In the genomic region with DNA sequence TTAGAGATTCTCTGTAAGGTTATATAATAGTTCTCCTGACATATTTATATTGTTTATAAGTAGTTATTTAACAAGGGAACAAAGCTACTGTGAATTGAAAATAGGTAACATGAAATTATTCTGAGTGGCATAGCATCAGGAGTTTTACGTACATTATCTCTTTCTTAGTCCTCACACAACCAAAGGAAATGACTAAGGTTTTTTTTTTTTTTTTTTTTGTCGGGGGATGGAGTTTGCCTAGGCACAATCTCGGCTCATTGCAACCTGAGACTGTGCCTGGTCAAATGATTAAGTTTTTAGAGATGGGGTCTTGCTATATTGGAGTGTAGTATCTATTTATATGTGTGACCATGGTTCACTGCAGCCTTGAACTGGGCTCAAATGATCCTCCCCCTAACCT, we compare ENCODE assay signal across 19 cellular contexts. TPM values are rescaled to one million over a fixed set of nuclear protein-coding genes. Genes with fewer than 3 reads are reported as not detected.
DNase-seq lines count a peak whose midpoint lies in the region; ATAC-seq, FAIRE-seq and TF ChIP-seq lines count a peak whose summit lies in the region.
"Had no signal": no experiment of that assay in that cellular context is flagged by ENCODE, and none has a peak within 500 bp of the region (broad histone marks: within the 10 kb centered on the region; RNA-seq: fewer than 3 reads in every experiment).

No MANE protein-coding gene starts in this region.

- DNase-seq in DND-41 (no peak), keratinocyte (ENCODE audit: low read depth, low spot score) (no peak), cortex of kidney (lab: John Stamatoyannopoulos, UW) (no peak), heart right ventricle (no peak)
- no peak for DNase-seq in activated CD8-positive, alpha-beta T cell treated with anti-CD3 and anti-CD28 coated beads, Interleukin-2, amount 10 ng/mL, durations not matched to agents 7 days and 5 days
- DNase-seq in activated effector memory CD4-positive, alpha-beta T cell treated with Interleukin-2 at 50 U/mL for 16 hours, result no peak
- DNase-seq in activated CD4-positive, alpha-beta T cell treated with anti-CD3 and anti-CD28 coated beads for 48 hours, result no peak
- DNase-seq: C1 segment of cervical spinal cord; caudate nucleus; DMS79; gastrocnemius medialis; mesenchymal stem cell; NCI-H2081; NCI-H524 treated with DMSO at 0.1 percent for 48 hours; right lobe of liver; stimulated activated CD4-positive, alpha-beta T cell treated with anti-CD3 and anti-CD28 coated beads, Interleukin-1b, Interleukin-23, amount 100 ng/mL, for 48 hours; thyroid gland had no signal

- no peak overlapping the region for H2AFZ ChIP-seq in DND-41 (ENCODE audit: low read depth, low read length)
- no peak overlapping the region for H2AFZ ChIP-seq in keratinocyte (ENCODE audit: control insufficient read depth, low read length)

- ATAC-seq in DND-41 (ENCODE audit: insufficient read depth, low read depth) (peak; percentile 24; the same call in 1 of the 3 replicates), heart right ventricle (no peak)
- peak; percentile 39 for ATAC-seq in activated CD8-positive, alpha-beta T cell treated with anti-CD3 and anti-CD28 coated beads, Interleukin-2, amount 10 ng/mL, durations not matched to agents 7 days and 5 days
- ATAC-seq: gastrocnemius medialis, right lobe of liver had no signal

- no peak overlapping the region for H3K4me2 ChIP-seq in DND-41 (ENCODE audit: insufficient read depth, low read length)
- H3K4me2 ChIP-seq in keratinocyte (ENCODE audit: control insufficient read depth, extremely low read depth, insufficient read depth, low read depth, low read length), result no peak overlapping the region

- no peak overlapping the region for H3K9ac ChIP-seq in DND-41 (ENCODE audit: low read depth, low read length)
- H3K9ac ChIP-seq in keratinocyte (ENCODE audit: control insufficient read depth, extremely low read depth, insufficient read depth, low read length), result no peak overlapping the region

- H3K4me1 ChIP-seq in DND-41 (ENCODE audit: insufficient read depth, low read length) (peaks cover 4% of the 10 kb centered on the region; the same call in 1 of the 2 replicates), HEK293 (ENCODE audit: control insufficient read depth, insufficient read depth, low read length) (no peaks in the 10 kb centered on the region), keratinocyte (ENCODE audit: control insufficient read depth, extremely low read depth, insufficient read depth, low read length) (peaks cover 6% of the 10 kb centered on the region), heart right ventricle (peaks cover 0 to 3% (median 0%) of the 10 kb centered on the region in 9 donors)
- H3K4me1 ChIP-seq: right lobe of liver, SJSA1, thyroid gland had no signal

- no peak for FAIRE-seq in keratinocyte (lab: Jason Lieb, UNC)

- H3K27ac ChIP-seq in DND-41 (ENCODE audit: low read length) (no peak overlapping the region), HEK293 (ENCODE audit: extremely low read depth, low read depth, low read length) (no peak overlapping the region), keratinocyte (ENCODE audit: control insufficient read depth, insufficient read depth, low read length) (peak overlapping the region; percentile 19), heart right ventricle (no peak overlapping the region)
- H3K27ac ChIP-seq: gastrocnemius medialis, right lobe of liver, SJSA1, thyroid gland had no signal

- no peaks in the 10 kb centered on the region for H3K9me1 ChIP-seq in keratinocyte (ENCODE audit: control insufficient read depth, extremely low read depth, insufficient read depth, low read length)

- 67 to 71% methylated on average over 3 of the region's 3 CpGs for WGBS in heart right ventricle, 2 donors

- peaks cover 62% of the 10 kb centered on the region for H3K79me2 ChIP-seq in DND-41 (ENCODE audit: insufficient read depth, low read length)
- H3K79me2 ChIP-seq in keratinocyte (ENCODE audit: control insufficient read depth, insufficient read depth, low read length), result peaks cover 2% of the 10 kb centered on the region

- intact Hi-C loops in heart right ventricle (cut with DNase I), result no loop called here

- no peaks in the 10 kb centered on the region for H3K27me3 ChIP-seq in DND-41 (ENCODE audit: insufficient read depth, low read length, poor library complexity)
- H3K27me3 ChIP-seq in keratinocyte (ENCODE audit: control insufficient read depth, extremely low read depth, insufficient read depth, low read length), result no peaks in the 10 kb centered on the region
- H3K27me3 ChIP-seq in heart right ventricle, result no peaks in the 10 kb centered on the region
- H3K27me3 ChIP-seq: gastrocnemius medialis, right lobe of liver, SJSA1, thyroid gland had no signal

- no peaks in the 10 kb centered on the region for H3K9me3 ChIP-seq in DND-41 (ENCODE audit: insufficient read depth, low read length, severe bottlenecking)
- H3K9me3 ChIP-seq in HEK293 (ENCODE audit: control insufficient read depth, insufficient read depth, low read depth, low read length), result no peaks in the 10 kb centered on the region
- no peaks in the 10 kb centered on the region for H3K9me3 ChIP-seq in keratinocyte (ENCODE audit: control insufficient read depth, low read depth, low read length)
- H3K9me3 ChIP-seq in heart right ventricle, result no peaks in the 10 kb centered on the region
- H3K9me3 ChIP-seq: gastrocnemius medialis, right lobe of liver, SJSA1, thyroid gland had no signal

- H3K4me1 Mint-ChIP-seq in activated CD8-positive, alpha-beta T cell treated with anti-CD3 and anti-CD28 coated beads, Interleukin-2, amount 10 ng/mL, durations not matched to agents 7 days and 5 days (ENCODE audit: low read depth), result peaks cover 12% of the 10 kb centered on the region

- dilution Hi-C loops in keratinocyte (cut with MboI; ENCODE audit: extremely low pct_ligation_motif_present, low sequenced_read_pairs), result no loop called here

- H3K4me3 Mint-ChIP-seq in activated CD8-positive, alpha-beta T cell treated with anti-CD3 and anti-CD28 coated beads, Interleukin-2, amount 10 ng/mL, durations not matched to agents 7 days and 5 days, result no peak overlapping the region

- no peak overlapping the region for H3K4me3 ChIP-seq in DND-41 (ENCODE audit: low read depth in 1 of 2, low read length in 2 of 2)
- no peak overlapping the region for H3K4me3 ChIP-seq in HEK293 (ENCODE audit: low read depth, low read length)
- H3K4me3 ChIP-seq in keratinocyte (ENCODE audit: control insufficient read depth in 2 of 3, extremely low read depth in 1 of 3, insufficient read depth in 2 of 3, low read depth in 1 of 3, low read length in 3 of 3), result no peak overlapping the region
- no peak overlapping the region for H3K4me3 ChIP-seq in heart right ventricle
- H3K4me3 ChIP-seq: gastrocnemius medialis, right lobe of liver, SJSA1, thyroid gland had no signal

- H3K9me3 Mint-ChIP-seq in activated CD8-positive, alpha-beta T cell treated with anti-CD3 and anti-CD28 coated beads, Interleukin-2, amount 10 ng/mL, durations not matched to agents 7 days and 5 days (ENCODE audit: insufficient read depth), result no peaks in the 10 kb centered on the region

- TF ChIP-seq CTCF in DND-41 (IDR thresholded peaks at IDR 0.05; ENCODE audit: borderline replicate concordance, extremely low read depth, low read length, poor library complexity, severe bottlenecking) (no peak), HEK293 (tag by site-specific recombination; IDR thresholded peaks at IDR 0.05) (no peak), keratinocyte (optimal IDR thresholded peaks at IDR 0.05 in 1 of 3, IDR thresholded peaks at IDR 0.05 in 1 of 3, conservative IDR thresholded peaks at IDR 0.05 in 1 of 3; ENCODE audit: extremely low read depth in 1 of 3, insufficient read depth in 2 of 3, low read length in 3 of 3) (no peak), heart right ventricle (IDR thresholded peaks at IDR 0.05) (no peak)

- CTCF ChIA-PET in HEK293 (lab: Yijun Ruan, JAX), result interaction anchor here (0.6 kb wide), 1 partner anchor 123 kb away, joined by 3 read pairs; no protein-coding TSS in a partner anchor
- CTCF ChIA-PET in activated CD8-positive, alpha-beta T cell treated with anti-CD3 and anti-CD28 coated beads, Interleukin-2, amount 10 ng/mL, durations not matched to agents 7 days and 5 days (lab: Charles Lee), result no interaction called here

- POLR2A ChIA-PET in HEK293 (lab: Yijun Ruan, JAX), result no interaction called here
- POLR2A ChIA-PET in activated CD8-positive, alpha-beta T cell treated with anti-CD3 and anti-CD28 coated beads, Interleukin-2, amount 10 ng/mL, durations not matched to agents 7 days and 5 days (lab: Charles Lee), result no interaction called here

- H3K27ac Mint-ChIP-seq in activated CD8-positive, alpha-beta T cell treated with anti-CD3 and anti-CD28 coated beads, Interleukin-2, amount 10 ng/mL, durations not matched to agents 7 days and 5 days, result peak overlapping the region; percentile 61

- H3K36me3 ChIP-seq in DND-41 (ENCODE audit: insufficient read depth, low read length) (peaks cover 85% of the 10 kb centered on the region), HEK293 (ENCODE audit: control insufficient read depth in 2 of 2, insufficient read depth in 1 of 2, low read length in 2 of 2) (peaks cover 28 to 63% of the 10 kb centered on the region in 2 experiments), keratinocyte (ENCODE audit: control insufficient read depth in 2 of 2, extremely low read depth in 1 of 2, insufficient read depth in 2 of 2, low read length in 2 of 2) (peaks cover 3 to 12% of the 10 kb centered on the region in 2 experiments), heart right ventricle (peaks cover 0 to 100% (median 45%) of the 10 kb centered on the region in 9 donors)

- H3K36me3 Mint-ChIP-seq in activated CD8-positive, alpha-beta T cell treated with anti-CD3 and anti-CD28 coated beads, Interleukin-2, amount 10 ng/mL, durations not matched to agents 7 days and 5 days (ENCODE audit: low read depth), result peaks cover 46% of the 10 kb centered on the region

- H4K20me1 ChIP-seq in DND-41 (ENCODE audit: insufficient read depth, low read length), result peaks cover 4% of the 10 kb centered on the region; the same call in 1 of the 2 replicates
- H4K20me1 ChIP-seq in keratinocyte (ENCODE audit: control insufficient read depth, extremely low read depth, insufficient read depth, low read length), result no peaks in the 10 kb centered on the region

- no peaks in the 10 kb centered on the region for H3K27me3 Mint-ChIP-seq in activated CD8-positive, alpha-beta T cell treated with anti-CD3 and anti-CD28 coated beads, Interleukin-2, amount 10 ng/mL, durations not matched to agents 7 days and 5 days (ENCODE audit: low read depth)

RNA-seq across cellular contexts. Expression of a gene that starts 24.9 kb away (rescaled TPM):
- total RNA-seq in activated CD8-positive, alpha-beta T cell treated with anti-CD3 and anti-CD28 coated beads, Interleukin-2, amount 10 ng/mL, durations not matched to agents 7 days and 5 days, result 10 to 100 TPM; 46.6 to 49.4 TPM
- polyA plus RNA-seq in keratinocyte (34.5 to 55.4 TPM (median 35.2 TPM) in 3 replicates), heart right ventricle (10 to 100 TPM in 1 of 2 donors, 1 to 10 TPM in 1; 8.4 to 27.3 TPM)
- 143 TPM for polyA plus RNA-seq in keratinocyte (2011; ENCODE audit: low read depth)
- polyA plus RNA-seq in keratinocyte (2011; cell fraction: cytosol; rRNA removed), result 22.7 and 32.7 TPM in 2 replicates
- 43.6 and 55.2 TPM in 2 replicates for polyA plus RNA-seq in keratinocyte (2011; cell fraction: nucleus; rRNA removed)
- 30.6 and 35.6 TPM in 2 replicates for polyA plus RNA-seq in keratinocyte (2012; ENCODE audit: low replicate concordance)
- polyA minus RNA-seq in keratinocyte, result 9.7 to 29.6 TPM (median 24.1 TPM) in 3 replicates
- 61.6 TPM for polyA minus RNA-seq in keratinocyte (2011; cell fraction: cytosol; rRNA and poly(A)+ RNA removed)
- 37.1 and 58.0 TPM in 2 replicates for polyA minus RNA-seq in keratinocyte (2011; cell fraction: nucleus; rRNA and poly(A)+ RNA removed)
- 10 to 100 TPM; 36.7 to 82.4 (median 39.2) TPM for total RNA-seq in heart right ventricle

RNA-seq across cellular contexts. Expression of a gene that starts 25.2 kb away (rescaled TPM):
- total RNA-seq in activated CD8-positive, alpha-beta T cell treated with anti-CD3 and anti-CD28 coated beads, Interleukin-2, amount 10 ng/mL, durations not matched to agents 7 days and 5 days, result 10 to 100 TPM; 33.1 to 36.3 TPM
- polyA plus RNA-seq in keratinocyte (2.8 to 6.0 TPM (median 3.5 TPM) in 3 replicates), heart right ventricle (1 to 10 TPM; 1.4 to 6.8 TPM)
- polyA plus RNA-seq in keratinocyte (2011; ENCODE audit: low read depth), result 4.3 TPM
- polyA plus RNA-seq in keratinocyte (2011; cell fraction: cytosol; rRNA removed), result 1.8 and 2.9 TPM in 2 replicates
- polyA plus RNA-seq in keratinocyte (2011; cell fraction: nucleus; rRNA removed), result 4.6 and 6.6 TPM in 2 replicates
- polyA plus RNA-seq in keratinocyte (2012; ENCODE audit: low replicate concordance), result 1.5 and 8.3 TPM in 2 replicates
- 2.2 to 12.1 TPM in 2 of 3 replicates, not detected in the other for polyA minus RNA-seq in keratinocyte
- 2.1 TPM for polyA minus RNA-seq in keratinocyte (2011; cell fraction: cytosol; rRNA and poly(A)+ RNA removed)
- polyA minus RNA-seq in keratinocyte (2011; cell fraction: nucleus; rRNA and poly(A)+ RNA removed), result 1.7 and 6.9 TPM in 2 replicates
- 1 to 10 TPM; 2.0 to 4.8 (median 3.0) TPM for total RNA-seq in heart right ventricle

Comparison
In these comparisons a context has a peak if more than half of its experiments do, and no peak if none do; other contexts are left out.
1. ATAC-seq: peak in DND-41 (single experiment) and activated CD8-positive, alpha-beta T cell treated with anti-CD3 and anti-CD28 coated beads, Interleukin-2, amount 10 ng/mL, durations not matched to agents 7 days and 5 days (single experiment); none in heart right ventricle (0 of 8).
2. RNA of a gene that starts 25.2 kb away (total RNA-seq): 33.1 to 36.3 TPM in activated CD8-positive, alpha-beta T cell treated with anti-CD3 and anti-CD28 coated beads, Interleukin-2, amount 10 ng/mL, durations not matched to agents 7 days and 5 days; 2.0 to 4.8 TPM in heart right ventricle; every median in the first group is over 4 times any median in the second.